ENCODE assay signal across 27 cellular contexts in the genomic region with DNA sequence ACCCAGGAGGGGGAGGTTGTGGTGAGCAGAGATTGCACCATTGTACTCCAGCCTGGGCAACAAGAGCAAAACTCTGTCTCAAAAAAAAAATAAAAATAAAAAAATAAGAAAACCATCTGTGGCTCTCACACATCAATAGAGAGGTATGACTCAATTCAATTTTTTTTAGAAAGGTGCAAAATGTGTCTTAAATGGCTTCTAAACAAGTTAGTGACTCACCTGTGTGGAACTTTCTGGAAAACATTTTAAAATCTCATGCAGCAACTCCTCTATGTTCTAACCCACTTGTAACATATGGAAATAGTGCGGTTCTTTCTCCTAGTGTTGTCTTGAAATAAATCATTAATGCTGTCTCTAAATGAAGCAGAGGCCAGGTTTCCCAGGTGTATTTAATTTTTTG. TPM values are rescaled to one million over a fixed set of nuclear protein-coding genes. Genes with fewer than 3 reads are reported as not detected.
"Had no signal": no experiment of that assay in that cellular context is flagged by ENCODE, and none has a peak within 500 bp of the region (broad histone marks: within the 10 kb centered on the region; RNA-seq: fewer than 3 reads in every experiment).

No MANE protein-coding gene starts in this region.

- H3K4me1 Mint-ChIP-seq: activated CD4-positive, alpha-beta T cell treated with anti-CD3 and anti-CD28 coated beads, Interleukin-2, amount 10 ng/mL, durations not matched to agents 24 days and 14 days; activated CD8-positive, alpha-beta memory T cell treated with anti-CD3 and anti-CD28 coated beads, Interleukin-2, amount 10 ng/mL, durations not matched to agents 7 days and 5 days; activated T-helper 17 cell treated with anti-CD3 and anti-CD28 coated beads, Interleukin-2, amount 50 U/mL, for 72 hours; brain had no signal

- H3K9me3 ChIP-seq: MG63 had no signal

- DNase-seq: activated B cell treated with CpG ODN at 0.5 μM for 24 hours; activated CD4-positive, alpha-beta T cell treated with anti-CD3 and anti-CD28 coated beads for 1 hour; activated CD4-positive, alpha-beta T cell treated with anti-CD3 and anti-CD28 coated beads, Interleukin-2, amount 10 ng/mL, durations not matched to agents 24 days and 14 days; activated CD4-positive, alpha-beta T cell treated with anti-CD3 and anti-CD28 coated beads, Interleukin-2, amount 50 U/mL, for 48 hours; activated CD8-positive, alpha-beta memory T cell treated with anti-CD3 and anti-CD28 coated beads, Interleukin-2, amount 10 ng/mL, durations not matched to agents 7 days and 5 days; activated gamma-delta T cell; activated naive CD4-positive, alpha-beta T cell treated with anti-CD3 and anti-CD28 coated beads for 36 hours; activated T-cell treated with anti-CD3 and anti-CD28 coated beads, Interleukin-2, amount 50 U/mL, for 24 hours; amygdala; cerebellar nuclear complex; KG1; MG63; MV-4-11; NCI-H1092 treated with DMSO at 0.1 percent for 48 hours; NCI-H1436 treated with DMSO at 0.1 percent for 48 hours; NCI-H187; NCI-H2081; NCI-H524; SHP77 had no signal

- FAIRE-seq: astrocyte, RCC 7860 had no signal

- H3K27ac ChIP-seq: SJSA1 had no signal

- H3K36me3 Mint-ChIP-seq: activated CD8-positive, alpha-beta memory T cell treated with anti-CD3 and anti-CD28 coated beads, Interleukin-2, amount 10 ng/mL, durations not matched to agents 7 days and 5 days; activated naive CD8-positive, alpha-beta T cell; brain had no signal

- H3K4me3 Mint-ChIP-seq: activated B cell treated with CpG ODN at 0.5 μM for 24 hours; activated CD4-positive, alpha-beta T cell treated with anti-CD3 and anti-CD28 coated beads, Interleukin-2, amount 10 ng/mL, durations not matched to agents 24 days and 14 days; activated CD8-positive, alpha-beta memory T cell treated with anti-CD3 and anti-CD28 coated beads, Interleukin-2, amount 10 ng/mL, durations not matched to agents 7 days and 5 days; activated naive CD4-positive, alpha-beta T cell treated with anti-CD3 and anti-CD28 coated beads for 36 hours; activated naive CD8-positive, alpha-beta T cell; activated T-cell treated with anti-CD3 and anti-CD28 coated beads, Interleukin-2, amount 50 U/mL, for 24 hours; activated T-helper 17 cell treated with anti-CD3 and anti-CD28 coated beads, Interleukin-2, amount 50 U/mL, for 72 hours; brain; T-helper 1 cell treated with Interleukin-12 subunit alpha and Interleukin-12 subunit beta and Interleukin-4 antibody, amounts not matched to agents 30 μg/mL and 1 μg/mL, for 36 hours had no signal

- H3K36me3 ChIP-seq: MG63, SJSA1 had no signal

- H3K4me3 ChIP-seq: MG63, SJSA1 had no signal

- H3K27ac Mint-ChIP-seq: activated B cell treated with CpG ODN at 0.5 μM for 24 hours; activated CD4-positive, alpha-beta T cell treated with anti-CD3 and anti-CD28 coated beads, Interleukin-2, amount 10 ng/mL, durations not matched to agents 24 days and 14 days; activated CD8-positive, alpha-beta memory T cell treated with anti-CD3 and anti-CD28 coated beads, Interleukin-2, amount 10 ng/mL, durations not matched to agents 7 days and 5 days; activated naive CD4-positive, alpha-beta T cell treated with anti-CD3 and anti-CD28 coated beads for 36 hours; activated naive CD8-positive, alpha-beta T cell; activated T-cell treated with anti-CD3 and anti-CD28 coated beads, Interleukin-2, amount 50 U/mL, for 24 hours; activated T-helper 17 cell treated with anti-CD3 and anti-CD28 coated beads, Interleukin-2, amount 50 U/mL, for 72 hours; brain; T-helper 1 cell treated with Interleukin-12 subunit alpha and Interleukin-12 subunit beta and Interleukin-4 antibody, amounts not matched to agents 30 μg/mL and 1 μg/mL, for 36 hours had no signal

- H3K27me3 Mint-ChIP-seq: activated naive CD8-positive, alpha-beta T cell; brain had no signal

- H3K27me3 ChIP-seq: MG63, SJSA1 had no signal

- H3K9me3 Mint-ChIP-seq: activated B cell treated with CpG ODN at 0.5 μM for 24 hours; activated CD4-positive, alpha-beta T cell treated with anti-CD3 and anti-CD28 coated beads, Interleukin-2, amount 10 ng/mL, durations not matched to agents 24 days and 14 days; activated naive CD4-positive, alpha-beta T cell treated with anti-CD3 and anti-CD28 coated beads for 36 hours; activated T-cell treated with anti-CD3 and anti-CD28 coated beads, Interleukin-2, amount 50 U/mL, for 24 hours; activated T-helper 17 cell treated with anti-CD3 and anti-CD28 coated beads, Interleukin-2, amount 50 U/mL, for 72 hours; T-helper 1 cell treated with Interleukin-12 subunit alpha and Interleukin-12 subunit beta and Interleukin-4 antibody, amounts not matched to agents 30 μg/mL and 1 μg/mL, for 36 hours had no signal

- ATAC-seq: activated CD8-positive, alpha-beta memory T cell treated with anti-CD3 and anti-CD28 coated beads, Interleukin-2, amount 10 ng/mL, durations not matched to agents 7 days and 5 days; activated T-helper 17 cell treated with anti-CD3 and anti-CD28 coated beads, Interleukin-2, amount 50 U/mL, for 72 hours had no signal

RNA-seq across cellular contexts. Expression of a gene that starts 10.7 kb away (rescaled TPM):
- total RNA-seq: activated B cell treated with CpG ODN at 0.5 μM for 24 hours; activated CD4-positive, alpha-beta T cell treated with anti-CD3 and anti-CD28 coated beads, Interleukin-2, amount 10 ng/mL, durations not matched to agents 24 days and 14 days; activated CD8-positive, alpha-beta memory T cell treated with anti-CD3 and anti-CD28 coated beads, Interleukin-2, amount 10 ng/mL, durations not matched to agents 7 days and 5 days; activated naive CD4-positive, alpha-beta T cell treated with anti-CD3 and anti-CD28 coated beads for 36 hours; activated T-helper 17 cell treated with anti-CD3 and anti-CD28 coated beads, Interleukin-2, amount 50 U/mL, for 72 hours; LHCN-M2 had no signal
